9 cellular contexts compared by ENCODE assay signal in genomic region chr9:77011973-77012817, GRCh38. TPM values are rescaled to one million over a fixed set of nuclear protein-coding genes. Genes with fewer than 3 reads are reported as not detected.
DNase-seq lines count a peak whose midpoint lies in the region; ATAC-seq and TF ChIP-seq lines count a peak whose summit lies in the region.
"Had no signal": no experiment of that assay in that cellular context is flagged by ENCODE, and none has a peak within 500 bp of the region (broad histone marks: within the 10 kb centered on the region; RNA-seq: fewer than 3 reads in every experiment).

No MANE protein-coding gene starts in this region.

- no peak overlapping the region for H3K4me3 ChIP-seq in tibial nerve

- TF ChIP-seq POLR2A in tibial nerve (IDR thresholded peaks at IDR 0.05) = no peak

- ATAC-seq in GM21825 (IDR thresholded peaks at IDR 0.05; ENCODE audit: unreplicated experiment) = peak; percentile 76
- ATAC-seq in omental fat pad (ENCODE audit: low FRiP score) = peak; percentile 51
- no peak for ATAC-seq in GM19328 (IDR thresholded peaks at IDR 0.05; ENCODE audit: unreplicated experiment)

- TF ChIP-seq EP300 in tibial nerve (IDR thresholded peaks at IDR 0.05) = no peak

- WGBS in tibial nerve, 2 donors = 19 to 20% methylated on average over 27 to 42 of the region's 42 CpGs

- H3K27me3 ChIP-seq in tibial nerve = peaks cover 10 to 94% of the 10 kb centered on the region in 2 donors

- peak in 1 of 3 donors; percentile 53 for TF ChIP-seq CTCF in omental fat pad (IDR thresholded peaks at IDR 0.05)
- peak; percentile 54 to 70 (median 65) for TF ChIP-seq CTCF in tibial nerve (IDR thresholded peaks at IDR 0.05)

- no peak overlapping the region for H3K27ac ChIP-seq in tibial nerve

- no peaks in the 10 kb centered on the region for H3K36me3 ChIP-seq in tibial nerve

- H3K9me3 ChIP-seq in tibial nerve = no peaks in the 10 kb centered on the region

- peaks cover 0 to 47% (median 0%) of the 10 kb centered on the region in 4 donors for H3K4me1 ChIP-seq in tibial nerve

- DNase-seq in D341Med (ENCODE audit: low spot score) = peak; percentile 85
- peak; percentile 36 for DNase-seq in NCI-H1105 (lab: John Stamatoyannopoulos, UW)
- DNase-seq in activated T-cell treated with anti-CD3 and anti-CD28 coated beads for 1 hour (ENCODE audit: low read depth) = peak; percentile 47
- peak; percentile 39 for DNase-seq in fibroblast of peridontal ligament (ENCODE audit: extremely low read depth)
- DNase-seq in omental fat pad (ENCODE audit: low spot score) = peak; percentile 49
- DNase-seq in tibial nerve (ENCODE audit: low spot score in 2 of 2) = peak; percentile 34 to 47

RNA-seq across cellular contexts. Expression of gene FOXB2, which starts 7.3 kb away (rescaled TPM):
- not detected for total RNA-seq in omental fat pad
- not detected for total RNA-seq in tibial nerve
- total RNA-seq: M059J had no signal
